ENCODE assay signal across 8 cellular contexts in genomic region chr17:41930009-41930832, GRCh38. TPM values are rescaled to one million over a fixed set of nuclear protein-coding genes. Genes with fewer than 3 reads are reported as not detected.
DNase-seq lines count a peak whose midpoint lies in the region; ATAC-seq lines count a peak whose summit lies in the region.

TSS of gene ODAD4 (plus strand) at chr17:41930617. CDS start at chr17:41930724, 107 bp downstream.

- no peak within 1 kb of the TSS for H2BK15ac ChIP-seq in mesendoderm (replicated peaks; ENCODE audit: low read depth)

- no peak within 1 kb of the TSS for H3K4ac ChIP-seq in mesendoderm (ENCODE audit: low read depth, low read length)

- H3K9ac ChIP-seq in endocrine pancreas (ENCODE audit: control insufficient read depth, insufficient read depth, low read length) (peak within 1 kb of the TSS; percentile 52), mesendoderm (ENCODE audit: low read length) (peak within 1 kb of the TSS; percentile 83)

- no peak within 1 kb of the TSS for H3K18ac ChIP-seq in mesendoderm (ENCODE audit: low read length)

- no peaks in the 10 kb centered on the region for H3K36me3 ChIP-seq in endocrine pancreas (ENCODE audit: control insufficient read depth, insufficient read depth, low read length)
- H3K36me3 ChIP-seq in mesendoderm (ENCODE audit: control insufficient read depth, insufficient read depth, low read length) = no peaks in the 10 kb centered on the region

- no peak within 1 kb of the TSS for H4K5ac ChIP-seq in mesendoderm (ENCODE audit: low read length)

- no peaks in the 10 kb centered on the region for H3K79me1 ChIP-seq in mesendoderm (ENCODE audit: low read length)

- H2AK5ac ChIP-seq in mesendoderm (ENCODE audit: low read length) = no peak within 1 kb of the TSS

- H3K23ac ChIP-seq in mesendoderm (ENCODE audit: low read length) = no peak within 1 kb of the TSS

- no peaks in the 10 kb centered on the region for H3K9me3 ChIP-seq in endocrine pancreas (ENCODE audit: control insufficient read depth, low read length)

- H3K27me3 ChIP-seq in endocrine pancreas (ENCODE audit: control insufficient read depth, insufficient read depth, low read length) = no peaks in the 10 kb centered on the region
- no peaks in the 10 kb centered on the region for H3K27me3 ChIP-seq in mesendoderm (ENCODE audit: insufficient read depth, low read length, poor library complexity)

- H4K8ac ChIP-seq in mesendoderm (ENCODE audit: low read depth, low read length) = no peak within 1 kb of the TSS

- peak within 1 kb of the TSS; percentile 98 for H3K4me2 ChIP-seq in mesendoderm (ENCODE audit: low read length)

- DNase-seq in COR-L47 (lab: John Stamatoyannopoulos, UW) = peak; percentile 96
- peak; percentile 97 for DNase-seq in HT1080 (ENCODE audit: low read depth)
- peak; percentile 97 to 99 for DNase-seq in NOMO-1 (lab: John Stamatoyannopoulos, UW; ENCODE audit: unreplicated experiment in 2 of 2)
- DNase-seq in activated CD8-positive, alpha-beta memory T cell treated with anti-CD3 and anti-CD28 coated beads for 48 hours (ENCODE audit: low read depth in 2 of 3, low spot score in 2 of 3) = peak; percentile 81 to 89 (median 87)
- peak; percentile 99 for DNase-seq in mesendoderm
- peak; percentile 91 for DNase-seq in stimulated activated CD8-positive, alpha-beta memory T cell treated with anti-CD3 and anti-CD28 coated beads, Interleukin-12 subunit alpha, Interleukin-12 subunit beta, amount 100 ng/mL, for 4 hours (ENCODE audit: low read depth)

- WGBS in mesendoderm (ENCODE audit: extremely low coverage, insufficient coverage, low lambda C conversion rate) = no CpG with 5 or more reads among the region's 43 CpGs

- H2BK5ac ChIP-seq in mesendoderm (ENCODE audit: low read length) = peak within 1 kb of the TSS; percentile 25

- no peaks in the 10 kb centered on the region for H3K4me1 ChIP-seq in endocrine pancreas (ENCODE audit: control insufficient read depth, insufficient read depth, low read length)
- H3K4me1 ChIP-seq in mesendoderm (ENCODE audit: control insufficient read depth, low read depth, low read length) = no peaks in the 10 kb centered on the region

- H3K56ac ChIP-seq in mesendoderm (ENCODE audit: low read length) = peak within 1 kb of the TSS; percentile 94

- peak; percentile 79 for ATAC-seq in GM21360 (IDR thresholded peaks at IDR 0.05; ENCODE audit: unreplicated experiment)

- H3K4me3 ChIP-seq in endocrine pancreas (ENCODE audit: control insufficient read depth, insufficient read depth, low read length) (peak within 1 kb of the TSS; percentile 67), mesendoderm (ENCODE audit: low read length) (peak within 1 kb of the TSS; percentile 82)

- no peaks in the 10 kb centered on the region for H3K79me2 ChIP-seq in mesendoderm (ENCODE audit: control insufficient read depth, insufficient read depth, low read length)

- H2BK120ac ChIP-seq in mesendoderm (ENCODE audit: low read depth, low read length) = no peak within 1 kb of the TSS

- peak within 1 kb of the TSS; percentile 14 for H3K27ac ChIP-seq in mesendoderm (ENCODE audit: low read depth, low read length)

RNA-seq across cellular contexts. Expression of gene ODAD4, which starts in this region (rescaled TPM):
- 0.10 TPM in 1 of 2 replicates, not detected in the other for total RNA-seq in HT1080 (2014; rRNA removed; shearing (Covaris generic))
- 0.21 and 0.98 TPM in 2 replicates for polyA plus RNA-seq in HT1080 (2015; cell fraction: cytosol; rRNA removed)
- 0.74 and 2.6 TPM in 2 replicates for polyA plus RNA-seq in HT1080 (2015; cell fraction: nucleus; rRNA removed)
- polyA plus RNA-seq in mesendoderm (2013, experiment 1 of 2) = 0.63 TPM
- 0.94 TPM for polyA plus RNA-seq in mesendoderm (2013, experiment 2 of 2)

Comparison
In these comparisons a context has a peak if more than half of its experiments do, and no peak if none do; other contexts are left out.
1. Peak in every context shown above with its lines: DNase-seq, ATAC-seq, H3K4me3 ChIP-seq and H3K27ac ChIP-seq.